ENCODE assay signal across 16 cellular contexts in genomic region chr9:113556877-113557593, GRCh38.
DNase-seq lines count a peak whose midpoint lies in the region; ATAC-seq and TF ChIP-seq lines count a peak whose summit lies in the region.
"Had no signal": no experiment of that assay in that cellular context is flagged by ENCODE, and none has a peak within 500 bp of the region (broad histone marks: within the 10 kb centered on the region; RNA-seq: fewer than 3 reads in every experiment).

No MANE protein-coding gene starts in this region.

- no peaks in the 10 kb centered on the region for H3K27me3 Mint-ChIP-seq in chondrocyte (ENCODE audit: low read depth)
- H3K27me3 Mint-ChIP-seq: memory B cell had no signal

- H3K4me2 ChIP-seq in mesenchymal stem cell (ENCODE audit: low read length, poor library complexity, severe bottlenecking), result no peak overlapping the region

- H3K27ac ChIP-seq in mesenchymal stem cell (ENCODE audit: low read length, poor library complexity, severe bottlenecking) (no peak overlapping the region), psoas muscle (no peak overlapping the region)
- H3K27ac ChIP-seq: parathyroid adenoma had no signal

- no peak overlapping the region for H3K4me3 ChIP-seq in mesenchymal stem cell (ENCODE audit: insufficient read depth in 1 of 2, low read depth in 1 of 2, low read length in 2 of 2)
- no peak overlapping the region for H3K4me3 ChIP-seq in psoas muscle
- H3K4me3 ChIP-seq: Peyer's patch had no signal

- peak overlapping the region; percentile 29 to 57 for H3K4ac ChIP-seq in mesenchymal stem cell (ENCODE audit: low read depth in 1 of 2, low read length in 2 of 2)

- no peak overlapping the region for H2BK5ac ChIP-seq in mesenchymal stem cell (ENCODE audit: low read depth, low read length, poor library complexity, severe bottlenecking)

- no peak for ATAC-seq in Right ventricle myocardium inferior
- ATAC-seq in psoas muscle, result no peak
- ATAC-seq in HG02885 (IDR thresholded peaks at IDR 0.05; ENCODE audit: poor library complexity, unreplicated experiment), result no peak
- ATAC-seq in HG02588 (IDR thresholded peaks at IDR 0.05; ENCODE audit: unreplicated experiment), result no peak

- no peaks in the 10 kb centered on the region for H3K9me3 Mint-ChIP-seq in chondrocyte (ENCODE audit: low read depth)
- H3K9me3 Mint-ChIP-seq: memory B cell had no signal

- H4K91ac ChIP-seq in mesenchymal stem cell (ENCODE audit: low read length), result peak overlapping the region; percentile 9

- H3K36me3 ChIP-seq in mesenchymal stem cell (ENCODE audit: control insufficient read depth in 1 of 2, insufficient read depth in 2 of 2, low read depth in 1 of 2, low read length in 2 of 2), result no peaks in the 10 kb centered on the region
- no peaks in the 10 kb centered on the region for H3K36me3 ChIP-seq in psoas muscle (ENCODE audit: insufficient read depth in 1 of 2, low read depth in 1 of 2)
- H3K36me3 ChIP-seq: Peyer's patch had no signal

- intact Hi-C loops in cardiac septum (cut with DNase I) (no loop called here), Right ventricle myocardium inferior (cut with DNase I) (loop anchor here (5.0 kb wide), 1 partner anchor 35 kb away; no protein-coding TSS in a partner anchor), psoas muscle (cut with DNase I) (no loop called here)

- H3K23ac ChIP-seq in mesenchymal stem cell (ENCODE audit: low read length in 2 of 2), result no peak overlapping the region

- H3K4me1 Mint-ChIP-seq in chondrocyte (ENCODE audit: low read depth), result peaks cover 45% of the 10 kb centered on the region
- H3K4me1 Mint-ChIP-seq: memory B cell had no signal

- peak; percentile 53 for DNase-seq in cardiac septum (ENCODE audit: low spot score)
- no peak for DNase-seq in Right ventricle myocardium inferior (ENCODE audit: missing footprints)
- DNase-seq in chondrocyte (ENCODE audit: low spot score), result no peak
- peak; percentile 78 for DNase-seq in mesenchymal stem cell
- no peak for DNase-seq in 8988T
- DNase-seq in psoas muscle, result no peak
- DNase-seq: AML-193; DMS79; NCI-H1092 treated with DMSO at 0.1 percent for 48 hours; stimulated activated CD4-positive, alpha-beta T cell treated with anti-CD3 and anti-CD28 coated beads, Interleukin-2, amount 100 ng/mL, for 48 hours; stimulated activated naive CD4-positive, alpha-beta T cell treated with Interleukin-2 at 50 U/mL for 16 hours had no signal

- no peak overlapping the region for H2AFZ ChIP-seq in mesenchymal stem cell (ENCODE audit: low read depth, low read length)
- H2AFZ ChIP-seq: parathyroid adenoma had no signal

- H2BK12ac ChIP-seq in mesenchymal stem cell (ENCODE audit: low read length in 2 of 2), result peak overlapping the region; percentile 64 to 99

- H3K14ac ChIP-seq in mesenchymal stem cell (ENCODE audit: low read length in 2 of 2), result peak overlapping the region in 1 of 2 experiments; percentile 41

- H3K79me1 ChIP-seq in mesenchymal stem cell (replicated peaks; ENCODE audit: low read length, poor library complexity, severe bottlenecking), result peaks cover 9% of the 10 kb centered on the region

- H3K9ac ChIP-seq in mesenchymal stem cell (ENCODE audit: low read length), result no peak overlapping the region
- H3K9ac ChIP-seq: parathyroid adenoma had no signal

- TF ChIP-seq CTCF in chondrocyte (IDR thresholded peaks at IDR 0.05) (no peak), psoas muscle (IDR thresholded peaks at IDR 0.05) (no peak)

- H3K27ac Mint-ChIP-seq in chondrocyte (ENCODE audit: unreplicated experiment), result peak overlapping the region; percentile 70
- H3K27ac Mint-ChIP-seq: memory B cell had no signal

- peak overlapping the region in 1 of 2 experiments; percentile 49 for H3K18ac ChIP-seq in mesenchymal stem cell (ENCODE audit: low read depth in 1 of 2, low read length in 2 of 2)

- H3K9me3 ChIP-seq in mesenchymal stem cell (ENCODE audit: control insufficient read depth, low read length), result no peaks in the 10 kb centered on the region
- H3K9me3 ChIP-seq in psoas muscle, result no peaks in the 10 kb centered on the region
- H3K9me3 ChIP-seq: Peyer's patch had no signal

- H4K8ac ChIP-seq in mesenchymal stem cell (ENCODE audit: low read length), result peak overlapping the region; percentile 19

- H3K36me3 Mint-ChIP-seq in chondrocyte (ENCODE audit: low read depth), result no peaks in the 10 kb centered on the region
- H3K36me3 Mint-ChIP-seq: memory B cell had no signal

- no peak overlapping the region for H3K4me3 Mint-ChIP-seq in chondrocyte (ENCODE audit: unreplicated experiment)
- H3K4me3 Mint-ChIP-seq: memory B cell had no signal

- peaks cover 13% of the 10 kb centered on the region for H3K4me1 ChIP-seq in mesenchymal stem cell (ENCODE audit: control insufficient read depth, insufficient read depth, low read depth, low read length)
- H3K4me1 ChIP-seq in psoas muscle, result peaks cover 10% of the 10 kb centered on the region

- 79% methylated on average over 3 of the region's 3 CpGs for WGBS in mesenchymal stem cell
- 94 to 97% (median 96%) methylated on average over 3 of the region's 3 CpGs for WGBS in psoas muscle, 3 donors

- H3K27me3 ChIP-seq in mesenchymal stem cell (ENCODE audit: control insufficient read depth in 1 of 2, insufficient read depth in 1 of 2, low read length in 2 of 2), result no peaks in the 10 kb centered on the region
- H3K27me3 ChIP-seq in psoas muscle (ENCODE audit: insufficient read depth in 3 of 3, low read length in 2 of 3), result no peaks in the 10 kb centered on the region
- H3K27me3 ChIP-seq: Peyer's patch had no signal

- no peak overlapping the region for H2BK120ac ChIP-seq in mesenchymal stem cell (ENCODE audit: low read depth, low read length)

- H2AK5ac ChIP-seq in mesenchymal stem cell (ENCODE audit: low read length, severe bottlenecking), result peak overlapping the region; percentile 68

- H2BK15ac ChIP-seq in mesenchymal stem cell (ENCODE audit: low read depth, poor library complexity, severe bottlenecking), result peak overlapping the region; percentile 44

Comparison
In these comparisons a context has a peak if more than half of its experiments do, and no peak if none do; other contexts are left out.
1. DNase-seq: peak in cardiac septum (single experiment) and mesenchymal stem cell (single experiment); none in Right ventricle myocardium inferior (single experiment), chondrocyte (single experiment), 8988T (single experiment) and psoas muscle (0 of 2).